Comparison of ENCODE assay signal across 9 cellular contexts in the genomic region with DNA sequence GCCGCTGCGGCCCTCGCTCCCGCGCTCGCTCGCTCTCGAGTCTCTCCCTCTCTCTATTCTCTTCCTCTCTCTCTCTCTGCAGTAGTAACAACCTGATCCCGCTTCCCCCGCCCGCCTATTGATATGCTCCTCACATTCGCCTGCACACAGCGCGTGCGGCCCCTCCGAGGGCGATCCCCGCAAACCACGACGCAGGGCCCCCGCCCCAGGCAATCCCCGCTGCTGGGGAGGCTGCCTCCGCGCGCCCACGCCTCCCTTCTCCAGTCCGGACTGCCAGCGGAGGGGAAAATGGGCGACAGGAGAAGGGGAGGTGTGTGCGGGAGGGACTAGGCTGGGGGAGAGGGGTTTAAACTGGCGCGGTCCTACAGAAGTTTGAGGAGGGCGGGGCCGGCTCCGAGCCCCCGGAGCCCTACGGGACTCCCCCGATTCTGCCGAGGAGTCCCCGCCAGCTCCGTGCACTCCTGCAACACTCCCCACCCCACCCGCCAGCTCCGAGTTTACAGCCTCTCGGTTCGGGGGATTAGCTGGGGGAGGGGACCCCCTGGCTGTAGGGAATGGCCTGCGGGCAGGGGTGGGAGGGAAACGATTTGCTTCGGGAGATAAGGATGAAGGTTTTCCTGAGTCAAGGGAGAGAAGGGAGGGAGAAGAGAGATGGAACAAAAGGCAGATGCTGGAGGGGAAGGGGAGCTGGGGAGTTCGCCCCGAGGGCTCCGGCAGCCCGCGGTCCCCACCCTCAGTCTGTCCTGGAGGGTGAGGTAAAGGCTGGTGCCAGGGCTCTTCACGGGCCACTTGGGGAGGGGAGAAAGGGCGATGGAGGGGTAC.
A peak's percentile ranks its signal among the peaks of the same experiment; 100 is the strongest.
DNase-seq lines count a peak whose midpoint lies in the region; ATAC-seq lines count a peak whose summit lies in the region.
"Had no signal": no experiment of that assay in that cellular context is flagged by ENCODE, and none has a peak within 500 bp of the region (broad histone marks: within the 10 kb centered on the region; RNA-seq: fewer than 3 reads in every experiment).

No MANE protein-coding gene starts in this region.

- H3K4me3 ChIP-seq in iPS-15b (ENCODE audit: low read depth, low read length), result peak overlapping the region; percentile 91

- no peaks in the 10 kb centered on the region for H3K9me3 ChIP-seq in iPS-15b (ENCODE audit: control insufficient read depth, insufficient read depth, low read length)

- peak; percentile 23 for DNase-seq in NCI-H2227 (lab: John Stamatoyannopoulos, UW; ENCODE audit: unreplicated experiment)
- DNase-seq in NCI-H2227 treated with DMSO at 0.1 percent for 48 hours (lab: John Stamatoyannopoulos, UW), result no peak
- DNase-seq in activated T-cell treated with anti-CD3 and anti-CD28 coated beads, Interleukin-2, amount 50 U/mL, for 24 hours, result peak; percentile 49
- peak in 1 of 2 donors; percentile 54 for DNase-seq in stimulated activated effector memory CD8-positive, alpha-beta T cell treated with anti-CD3 and anti-CD28 coated beads, Interleukin-12 subunit alpha, Interleukin-12 subunit beta, amount 100 ng/mL, for 72 hours (ENCODE audit: low spot score in 2 of 2)
- no peak for DNase-seq in NCI-H2081 treated with DMSO at 0.1 percent for 48 hours (lab: John Stamatoyannopoulos, UW)

- H3K27me3 Mint-ChIP-seq in activated T-cell treated with anti-CD3 and anti-CD28 coated beads, Interleukin-2, amount 50 U/mL, for 24 hours, result peaks cover 81% of the 10 kb centered on the region

- peak overlapping the region; percentile 60 for H3K4me3 Mint-ChIP-seq in activated T-cell treated with anti-CD3 and anti-CD28 coated beads, Interleukin-2, amount 50 U/mL, for 24 hours
- peak overlapping the region; percentile 69 for H3K4me3 Mint-ChIP-seq in stimulated activated effector memory CD8-positive, alpha-beta T cell treated with anti-CD3 and anti-CD28 coated beads, Interleukin-12 subunit alpha, Interleukin-12 subunit beta, amount 100 ng/mL, for 72 hours

- H3K9me3 Mint-ChIP-seq in activated T-cell treated with anti-CD3 and anti-CD28 coated beads, Interleukin-2, amount 50 U/mL, for 24 hours, result no peaks in the 10 kb centered on the region
- no peaks in the 10 kb centered on the region for H3K9me3 Mint-ChIP-seq in stimulated activated effector memory CD8-positive, alpha-beta T cell treated with anti-CD3 and anti-CD28 coated beads, Interleukin-12 subunit alpha, Interleukin-12 subunit beta, amount 100 ng/mL, for 72 hours

- no peaks in the 10 kb centered on the region for H3K36me3 ChIP-seq in iPS-15b (ENCODE audit: control insufficient read depth, insufficient read depth, low read length)

- no peak overlapping the region for H3K27ac Mint-ChIP-seq in activated T-cell treated with anti-CD3 and anti-CD28 coated beads, Interleukin-2, amount 50 U/mL, for 24 hours
- no peak overlapping the region for H3K27ac Mint-ChIP-seq in stimulated activated effector memory CD8-positive, alpha-beta T cell treated with anti-CD3 and anti-CD28 coated beads, Interleukin-12 subunit alpha, Interleukin-12 subunit beta, amount 100 ng/mL, for 72 hours

- no peaks in the 10 kb centered on the region for H3K36me3 Mint-ChIP-seq in activated T-cell treated with anti-CD3 and anti-CD28 coated beads, Interleukin-2, amount 50 U/mL, for 24 hours (ENCODE audit: low read depth)
- H3K36me3 Mint-ChIP-seq in stimulated activated effector memory CD8-positive, alpha-beta T cell treated with anti-CD3 and anti-CD28 coated beads, Interleukin-12 subunit alpha, Interleukin-12 subunit beta, amount 100 ng/mL, for 72 hours, result no peaks in the 10 kb centered on the region

- peak overlapping the region; percentile 5 for H3K9ac ChIP-seq in iPS-15b (ENCODE audit: low read depth, low read length)
- H3K9ac ChIP-seq: KMS-11 had no signal

- peaks cover 25% of the 10 kb centered on the region for H3K4me1 Mint-ChIP-seq in activated T-cell treated with anti-CD3 and anti-CD28 coated beads, Interleukin-2, amount 50 U/mL, for 24 hours (ENCODE audit: low read depth)
- H3K4me1 Mint-ChIP-seq in stimulated activated effector memory CD8-positive, alpha-beta T cell treated with anti-CD3 and anti-CD28 coated beads, Interleukin-12 subunit alpha, Interleukin-12 subunit beta, amount 100 ng/mL, for 72 hours, result peaks cover 27% of the 10 kb centered on the region

- ATAC-seq in stimulated activated effector memory CD8-positive, alpha-beta T cell treated with anti-CD3 and anti-CD28 coated beads, Interleukin-12 subunit alpha, Interleukin-12 subunit beta, amount 100 ng/mL, for 72 hours, result peak; percentile 41
- ATAC-seq in GM18861 (IDR thresholded peaks at IDR 0.05; ENCODE audit: unreplicated experiment), result no peak
- no peak for ATAC-seq in HG02884 (IDR thresholded peaks at IDR 0.05; ENCODE audit: unreplicated experiment)

- peaks cover 53% of the 10 kb centered on the region for H3K27me3 ChIP-seq in iPS-15b (ENCODE audit: control insufficient read depth, insufficient read depth, low read length)

- H3K4me1 ChIP-seq in iPS-15b (ENCODE audit: control insufficient read depth, insufficient read depth, low read length), result peaks cover 25% of the 10 kb centered on the region

Comparison
In these comparisons a context has a peak if more than half of its experiments do, and no peak if none do; other contexts are left out.
1. DNase-seq: peak in NCI-H2227 (single experiment) and activated T-cell treated with anti-CD3 and anti-CD28 coated beads, Interleukin-2, amount 50 U/mL, for 24 hours (single experiment); none in NCI-H2227 treated with DMSO at 0.1 percent for 48 hours (single experiment) and NCI-H2081 treated with DMSO at 0.1 percent for 48 hours (single experiment).